ENCODE assay signal across 8 cellular contexts in genomic region chr22:39634530-39635399, GRCh38.
DNase-seq lines count a peak whose midpoint lies in the region; ATAC-seq and TF ChIP-seq lines count a peak whose summit lies in the region.

No MANE protein-coding gene starts in this region.

- no peaks in the 10 kb centered on the region for H3K27me3 ChIP-seq in hepatocyte
- H3K27me3 ChIP-seq in esophagus squamous epithelium = peaks cover 0 to 33% (median 0%) of the 10 kb centered on the region in 4 donors

- POLR2A ChIA-PET in AG04449 (lab: Yijun Ruan, JAX) = no interaction called here

- no peaks in the 10 kb centered on the region for H3K9me2 ChIP-seq in hepatocyte (replicated peaks; ENCODE audit: insufficient read depth)

- H3K9me3 ChIP-seq in hepatocyte (ENCODE audit: low read depth) (no peaks in the 10 kb centered on the region), esophagus squamous epithelium (no peaks in the 10 kb centered on the region)

- H3K27ac ChIP-seq in hepatocyte = no peak overlapping the region
- no peak overlapping the region for H3K27ac ChIP-seq in esophagus squamous epithelium

- no peak overlapping the region for H3K4me2 ChIP-seq in hepatocyte

- no peak for ATAC-seq in GM19467 (IDR thresholded peaks at IDR 0.05; ENCODE audit: unreplicated experiment)

- H4K20me1 ChIP-seq in hepatocyte (ENCODE audit: insufficient read depth, poor library complexity, severe bottlenecking) = no peaks in the 10 kb centered on the region

- CTCF ChIA-PET in AG04449 (lab: Yijun Ruan, JAX) = interaction anchor here (0.9 to 1.5 kb wide), 2 partner anchors 10 to 13 kb away, joined by 3 to 5 read pairs; no protein-coding TSS in a partner anchor

- H3K4me1 ChIP-seq in hepatocyte (ENCODE audit: insufficient read depth) (no peaks in the 10 kb centered on the region), esophagus squamous epithelium (peaks cover 0 to 27% (median 3%) of the 10 kb centered on the region in 3 donors)

- H3K36me3 ChIP-seq in hepatocyte (replicated peaks; ENCODE audit: insufficient read depth, low read depth) = no peaks in the 10 kb centered on the region
- H3K36me3 ChIP-seq in esophagus squamous epithelium = no peaks in the 10 kb centered on the region

- H3K79me2 ChIP-seq in hepatocyte = no peaks in the 10 kb centered on the region

- no peak for TF ChIP-seq POLR2A in esophagus squamous epithelium (IDR thresholded peaks at IDR 0.05)

- TF ChIP-seq CTCF in AG04449 (IDR thresholded peaks at IDR 0.05; ENCODE audit: insufficient read depth, low read length, missing control alignments) = no peak
- TF ChIP-seq CTCF in hepatocyte (IDR thresholded peaks at IDR 0.05; ENCODE audit: poor library complexity) = no peak
- no peak for TF ChIP-seq CTCF in esophagus squamous epithelium (IDR thresholded peaks at IDR 0.05)

- intact Hi-C loops in esophagus squamous epithelium (cut with DNase I) = no loop called here

- H3K4me3 ChIP-seq in AG04449 (ENCODE audit: low read depth, low read length) (no peak overlapping the region), hepatocyte (no peak overlapping the region), esophagus squamous epithelium (no peak overlapping the region)

- WGBS in hepatocyte (ENCODE audit: low lambda C conversion rate, missing lambda C conversion rate) = 76% methylated on average over 18 of the region's 18 CpGs
- 31 to 36% methylated on average over 12 of the region's 18 CpGs for WGBS in esophagus squamous epithelium, 2 donors

- no peak overlapping the region for H2AFZ ChIP-seq in hepatocyte

- peak; percentile 26 for DNase-seq in AG04449 (ENCODE audit: low read depth, low spot score)
- peak; percentile 23 for DNase-seq in GOT3 (lab: John Stamatoyannopoulos, UW)
- DNase-seq in T1000 (lab: John Stamatoyannopoulos, UW) = peak; percentile 9
- peak; percentile 72 for DNase-seq in hepatocyte (ENCODE audit: low spot score)
- DNase-seq in hippocampal formation (lab: John Stamatoyannopoulos, UW) = no peak
- DNase-seq in esophagus squamous epithelium (lab: John Stamatoyannopoulos, UW) = no peak
- DNase-seq in NCI-H1436 (lab: John Stamatoyannopoulos, UW) = no peak

Comparison
In these comparisons a context has a peak if more than half of its experiments do, and no peak if none do; other contexts are left out.
1. DNase-seq: peak in AG04449 (single experiment), GOT3 (single experiment), T1000 (single experiment) and hepatocyte (single experiment); none in hippocampal formation (0 of 2), esophagus squamous epithelium (single experiment) and NCI-H1436 (single experiment).